Comparison of ENCODE assay signal across 14 cellular contexts in genomic region chr10:9621216-9621615, GRCh38.
"Had no signal": no experiment of that assay in that cellular context is flagged by ENCODE, and none has a peak within 500 bp of the region (broad histone marks: within the 10 kb centered on the region; RNA-seq: fewer than 3 reads in every experiment).

No MANE protein-coding gene starts in this region.

- H3K27ac ChIP-seq: brain microvascular endothelial cell, dorsolateral prefrontal cortex, left lung, right atrium auricular region, tibial nerve, WERI-Rb-1 had no signal

- ATAC-seq: activated T-helper 17 cell treated with anti-CD3 and anti-CD28 coated beads, Interleukin-2, amount 50 U/mL, for 72 hours; left lung; stimulated activated naive CD8-positive, alpha-beta T cell treated with anti-CD3 and anti-CD28 coated beads, Interleukin-15, Interleukin-2, amounts not matched to agents 100 U/mL and 50 U/mL, for 24 hours; T-helper 17 cell had no signal

- H3K27me3 ChIP-seq: brain microvascular endothelial cell, dorsolateral prefrontal cortex, left lung, right atrium auricular region, tibial nerve had no signal

- H3K9me3 ChIP-seq: right atrium auricular region had no signal

- H3K36me3 ChIP-seq: brain microvascular endothelial cell, left lung, right atrium auricular region, tibial nerve, WERI-Rb-1 had no signal

- H3K4me1 ChIP-seq: left lung, right atrium auricular region, tibial nerve had no signal

- DNase-seq: activated CD4-positive, alpha-beta T cell treated with anti-CD3 and anti-CD28 coated beads, Interleukin-2, amount 50 U/mL, for 48 hours; activated naive CD4-positive, alpha-beta T cell treated with Interleukin-2 at 50 U/mL for 16 hours; anterior cingulate cortex; brain microvascular endothelial cell; central memory CD4-positive, alpha-beta T cell; dorsolateral prefrontal cortex; left lung; stimulated activated naive CD8-positive, alpha-beta T cell treated with anti-CD3 and anti-CD28 coated beads, Interleukin-15, Interleukin-2, amounts not matched to agents 100 U/mL and 50 U/mL, for 24 hours; substantia nigra; T-helper 17 cell; WERI-Rb-1 had no signal

- H3K4me3 ChIP-seq: dorsolateral prefrontal cortex, left lung, right atrium auricular region, tibial nerve had no signal
